In genomic region chr16:28898942-28899341, GRCh38 we compare ENCODE assay signal across 17 cellular contexts. TPM values are rescaled to one million over a fixed set of nuclear protein-coding genes. Genes with fewer than 3 reads are reported as not detected.
DNase-seq lines count a peak whose midpoint lies in the region; ATAC-seq and TF ChIP-seq lines count a peak whose summit lies in the region.
"Had no signal": no experiment of that assay in that cellular context is flagged by ENCODE, and none has a peak within 500 bp of the region (broad histone marks: within the 10 kb centered on the region; RNA-seq: fewer than 3 reads in every experiment).

No MANE protein-coding gene starts in this region.

- H3K27me3 Mint-ChIP-seq in activated T-cell treated with anti-CD3 and anti-CD28 coated beads, Interleukin-2, amount 50 U/mL, for 24 hours: no peaks in the 10 kb centered on the region
- H3K27me3 Mint-ChIP-seq in activated T-cell treated with anti-CD3 and anti-CD28 coated beads, Interleukin-2, amount 50 U/mL, for 4 hours (ENCODE audit: low read depth): no peaks in the 10 kb centered on the region
- peaks cover 3% of the 10 kb centered on the region for H3K27me3 Mint-ChIP-seq in nephron progenitor cell (ENCODE audit: low read depth, poor library complexity)
- H3K27me3 Mint-ChIP-seq: CD4-positive, alpha-beta memory T cell had no signal

- peaks cover 3% of the 10 kb centered on the region for H3K4me1 Mint-ChIP-seq in activated T-cell treated with anti-CD3 and anti-CD28 coated beads, Interleukin-2, amount 50 U/mL, for 24 hours (ENCODE audit: low read depth)
- no peaks in the 10 kb centered on the region for H3K4me1 Mint-ChIP-seq in activated T-cell treated with anti-CD3 and anti-CD28 coated beads, Interleukin-2, amount 50 U/mL, for 4 hours (ENCODE audit: low read depth)
- peaks cover 7% of the 10 kb centered on the region for H3K4me1 Mint-ChIP-seq in nephron progenitor cell
- H3K4me1 Mint-ChIP-seq: CD14-positive monocyte; CD4-positive, alpha-beta memory T cell had no signal

- peak overlapping the region in 1 of 3 donors; percentile 1 for H3K9ac ChIP-seq in skeletal muscle tissue (ENCODE audit: low read depth in 1 of 3, low read length in 3 of 3)
- H3K9ac ChIP-seq: BLaER1 had no signal

- no peaks in the 10 kb centered on the region for H3K36me3 Mint-ChIP-seq in activated T-cell treated with anti-CD3 and anti-CD28 coated beads, Interleukin-2, amount 50 U/mL, for 24 hours (ENCODE audit: low read depth)
- no peaks in the 10 kb centered on the region for H3K36me3 Mint-ChIP-seq in activated T-cell treated with anti-CD3 and anti-CD28 coated beads, Interleukin-2, amount 50 U/mL, for 4 hours (ENCODE audit: insufficient read depth)
- H3K36me3 Mint-ChIP-seq in nephron progenitor cell (ENCODE audit: low read depth): peaks cover 5% of the 10 kb centered on the region
- H3K36me3 Mint-ChIP-seq: CD14-positive monocyte; CD4-positive, alpha-beta memory T cell had no signal

- peaks cover 51 to 55% (median 54%) of the 10 kb centered on the region in 3 donors for H3K36me3 ChIP-seq in skeletal muscle tissue (ENCODE audit: control insufficient read depth in 3 of 3, insufficient read depth in 3 of 3, low read length in 3 of 3)

- no peak for TF ChIP-seq CTCF in nephron progenitor cell (IDR thresholded peaks at IDR 0.05)

- H3K4me3 ChIP-seq in skeletal muscle tissue (ENCODE audit: low read length in 3 of 3): no peak overlapping the region
- H3K4me3 ChIP-seq: BLaER1 had no signal

- no peak overlapping the region for H3K4me3 Mint-ChIP-seq in activated T-cell treated with anti-CD3 and anti-CD28 coated beads, Interleukin-2, amount 50 U/mL, for 24 hours
- no peak overlapping the region for H3K4me3 Mint-ChIP-seq in activated T-cell treated with anti-CD3 and anti-CD28 coated beads, Interleukin-2, amount 50 U/mL, for 4 hours
- no peak overlapping the region for H3K4me3 Mint-ChIP-seq in nephron progenitor cell
- H3K4me3 Mint-ChIP-seq: CD14-positive monocyte; CD4-positive, alpha-beta memory T cell had no signal

- peak overlapping the region; percentile 33 for H3K27ac Mint-ChIP-seq in activated T-cell treated with anti-CD3 and anti-CD28 coated beads, Interleukin-2, amount 50 U/mL, for 24 hours
- peak overlapping the region; percentile 38 for H3K27ac Mint-ChIP-seq in nephron progenitor cell

- no peak for DNase-seq in activated T-cell treated with anti-CD3 and anti-CD28 coated beads, Interleukin-2, amount 50 U/mL, for 24 hours
- no peak for DNase-seq in activated T-cell treated with anti-CD3 and anti-CD28 coated beads, Interleukin-2, amount 50 U/mL, for 4 hours
- DNase-seq in nephron progenitor cell (no peak), OCI-M2 (lab: John Stamatoyannopoulos, UW; ENCODE audit: unreplicated experiment) (no peak), NCI-H510A (lab: John Stamatoyannopoulos, UW) (no peak), iPS-NIHi7 (ENCODE audit: extremely low spot score) (no peak)
- DNase-seq: 8988T, DMS153, DMS79, GDM1, GOT3 had no signal

- peak overlapping the region; percentile 54 for H3K27ac ChIP-seq in skeletal muscle tissue (ENCODE audit: low read depth, low read length)
- H3K27ac ChIP-seq: BLaER1 had no signal

- ATAC-seq in activated T-cell treated with anti-CD3 and anti-CD28 coated beads, Interleukin-2, amount 50 U/mL, for 4 hours: no peak

- H3K4me1 ChIP-seq in skeletal muscle tissue (ENCODE audit: control insufficient read depth in 3 of 3, insufficient read depth in 3 of 3, low read length in 3 of 3): peaks cover 2 to 20% (median 3%) of the 10 kb centered on the region in 3 donors

- no peaks in the 10 kb centered on the region for H3K27me3 ChIP-seq in skeletal muscle tissue (ENCODE audit: control insufficient read depth in 3 of 3, insufficient read depth in 3 of 3, low read length in 3 of 3)
- H3K27me3 ChIP-seq: BLaER1 had no signal

- no peaks in the 10 kb centered on the region for H3K9me3 Mint-ChIP-seq in activated T-cell treated with anti-CD3 and anti-CD28 coated beads, Interleukin-2, amount 50 U/mL, for 24 hours
- H3K9me3 Mint-ChIP-seq in activated T-cell treated with anti-CD3 and anti-CD28 coated beads, Interleukin-2, amount 50 U/mL, for 4 hours: no peaks in the 10 kb centered on the region
- no peaks in the 10 kb centered on the region for H3K9me3 Mint-ChIP-seq in nephron progenitor cell
- H3K9me3 Mint-ChIP-seq: CD14-positive monocyte; CD4-positive, alpha-beta memory T cell had no signal

- no peaks in the 10 kb centered on the region for H3K9me3 ChIP-seq in skeletal muscle tissue (ENCODE audit: control insufficient read depth in 3 of 3, low read length in 3 of 3)
- H3K9me3 ChIP-seq: BLaER1 had no signal

RNA-seq across cellular contexts. Expression of gene ATP2A1, which starts 20.7 kb away (rescaled TPM):
- 1 to 10 TPM; 1.0 to 1.4 (median 1.4) TPM for total RNA-seq in activated T-cell treated with anti-CD3 and anti-CD28 coated beads, Interleukin-2, amount 50 U/mL, for 4 hours
- 502 TPM for total RNA-seq in skeletal muscle tissue
- total RNA-seq: Daoy had no signal

RNA-seq across cellular contexts. Expression of gene RABEP2, which starts 26.1 kb away (rescaled TPM):
- total RNA-seq in activated T-cell treated with anti-CD3 and anti-CD28 coated beads, Interleukin-2, amount 50 U/mL, for 4 hours: 10 to 100 TPM; 21.9 to 27.1 (median 24.2) TPM
- total RNA-seq in skeletal muscle tissue: 11.0 TPM

RNA-seq across cellular contexts. Expression of gene CD19, which starts 32.8 kb away (rescaled TPM):
- 1 to 10 TPM; 1.1 to 8.5 (median 1.5) TPM for total RNA-seq in activated T-cell treated with anti-CD3 and anti-CD28 coated beads, Interleukin-2, amount 50 U/mL, for 4 hours
- 2.1 TPM for total RNA-seq in skeletal muscle tissue
- total RNA-seq: A673; CD4-positive, alpha-beta memory T cell; Daoy had no signal

RNA-seq across cellular contexts. Expression of gene SH2B1, which starts 35.3 kb away (rescaled TPM):
- 10 to 100 TPM; 35.5 to 41.4 (median 41.0) TPM for total RNA-seq in activated T-cell treated with anti-CD3 and anti-CD28 coated beads, Interleukin-2, amount 50 U/mL, for 4 hours
- 6.8 TPM for total RNA-seq in skeletal muscle tissue

RNA-seq across cellular contexts. Expression of gene NFATC2IP, which starts 51.8 kb away (rescaled TPM):
- 10 to 100 TPM; 63.0 to 66.9 (median 63.6) TPM for total RNA-seq in activated T-cell treated with anti-CD3 and anti-CD28 coated beads, Interleukin-2, amount 50 U/mL, for 4 hours
- 13.6 TPM for total RNA-seq in skeletal muscle tissue

Comparison
In these comparisons a context has a peak if more than half of its experiments do, and no peak if none do; other contexts are left out.
1. RNA of gene ATP2A1, which starts 20.7 kb away (total RNA-seq): 502 TPM in skeletal muscle tissue (single experiment); 1.0 to 1.4 TPM in activated T-cell treated with anti-CD3 and anti-CD28 coated beads, Interleukin-2, amount 50 U/mL, for 4 hours; every median in the first group is over 100 times any median in the second.